In the genomic region with DNA sequence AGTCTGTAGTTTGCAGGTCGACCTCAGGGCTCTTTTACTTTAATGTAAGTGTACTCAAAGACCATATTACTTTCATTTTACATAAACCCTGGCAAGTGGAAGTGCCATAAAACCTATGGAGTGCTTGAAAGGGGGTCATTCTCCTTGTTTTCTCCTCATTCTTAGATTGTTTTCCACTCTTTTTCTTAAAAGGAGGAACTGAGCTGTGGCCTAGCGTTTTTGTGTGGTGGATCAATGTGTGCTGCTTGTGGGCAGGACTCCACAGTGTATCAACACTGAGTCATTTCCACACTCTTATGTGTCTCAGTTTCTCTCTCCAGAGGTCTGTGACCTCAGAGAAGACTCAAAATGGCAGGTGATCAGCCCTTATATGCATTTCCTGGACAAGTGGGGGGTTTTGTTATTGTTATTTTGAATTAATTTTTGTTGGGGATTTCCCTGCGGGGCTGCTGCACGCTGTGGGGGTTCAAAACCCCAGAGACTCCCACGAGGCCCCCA, we compare ENCODE assay signal across 27 cellular contexts.
A peak's percentile ranks its signal among the peaks of the same experiment; 100 is the strongest.
DNase-seq lines count a peak whose midpoint lies in the region; ATAC-seq, FAIRE-seq and TF ChIP-seq lines count a peak whose summit lies in the region.
"Had no signal": no experiment of that assay in that cellular context is flagged by ENCODE, and none has a peak within 500 bp of the region (broad histone marks: within the 10 kb centered on the region; RNA-seq: fewer than 3 reads in every experiment).

No MANE protein-coding gene starts in this region.

- H3K9ac ChIP-seq in H9 (ENCODE audit: extremely low read depth, insufficient read length, low read length) = no peak overlapping the region
- no peak overlapping the region for H3K9ac ChIP-seq in GM12878 (ENCODE audit: control insufficient read depth, insufficient read depth, low read length)
- H3K9ac ChIP-seq: BLaER1 treated with 17β-estradiol and CSF1 and Interleukin-3, amounts not matched to agents 10 nM and 100 nM had no signal

- no peaks in the 10 kb centered on the region for H3K27me3 Mint-ChIP-seq in H9 (ENCODE audit: low read depth)
- H3K27me3 Mint-ChIP-seq: CD4-positive, alpha-beta memory T cell; T-cell had no signal

- WGBS in H9 (ENCODE audit: extremely low coverage, insufficient read length, low lambda C conversion rate) = no CpG with 5 or more reads among the region's 5 CpGs
- 7% methylated on average over 5 of the region's 5 CpGs for WGBS in GM12878 (ENCODE audit: insufficient coverage, insufficient replicate concordance, low lambda C conversion rate, missing lambda C conversion rate)
- WGBS in stomach, 5 donors = 53 to 66% (median 58%) methylated on average over 5 of the region's 5 CpGs

- in situ Hi-C loops in GM12878 (cut with MboI) = no loop called here

- no peaks in the 10 kb centered on the region for H3K27me3 ChIP-seq in H9 (ENCODE audit: insufficient read depth, low read length)
- H3K27me3 ChIP-seq in GM12878 (replicated peaks in 1 of 2; ENCODE audit: control insufficient read depth in 2 of 2, insufficient read depth in 2 of 2, low read length in 1 of 2) = no peaks in the 10 kb centered on the region
- no peaks in the 10 kb centered on the region for H3K27me3 ChIP-seq in stomach
- H3K27me3 ChIP-seq: BLaER1 treated with 17β-estradiol and CSF1 and Interleukin-3, amounts not matched to agents 10 nM and 100 nM; SJCRH30 had no signal

- H2AK5ac ChIP-seq in H9 (ENCODE audit: insufficient read length, low read length) = no peak overlapping the region

- SMC1A ChIA-PET in GM12878 (lab: Charles Lee; ENCODE audit: uncharacterized antibody, unreplicated experiment) = no interaction called here

- no peak for TF ChIP-seq CTCF in H9 (conservative IDR thresholded peaks at IDR 0.05)
- TF ChIP-seq CTCF in GM12878 (IDR thresholded peaks at IDR 0.05 in 2 of 3, conservative IDR thresholded peaks at IDR 0.05 in 1 of 3; ENCODE audit: control insufficient read depth in 2 of 3, extremely low read depth in 1 of 3, insufficient read depth in 1 of 3, low read depth in 3 of 3, low read length in 3 of 3) = no peak
- TF ChIP-seq CTCF in stomach (IDR thresholded peaks at IDR 0.05) = no peak

- CTCF ChIA-PET in GM12878 (lab: Yijun Ruan, JAX) = no interaction called here

- H3K27ac Mint-ChIP-seq in H9 = peak overlapping the region in 2 of 3 experiments; percentile 65 to 72; a peak in 2 of 7 replicates
- H3K27ac Mint-ChIP-seq: CD4-positive, alpha-beta memory T cell; T-cell had no signal

- H2BK20ac ChIP-seq in H9 (ENCODE audit: low read depth, low read length, poor library complexity, severe bottlenecking) = no peak overlapping the region

- H3K4me1 ChIP-seq in H9 (ENCODE audit: insufficient read depth, low read length) = no peaks in the 10 kb centered on the region
- no peaks in the 10 kb centered on the region for H3K4me1 ChIP-seq in GM12878 (ENCODE audit: control insufficient read depth, insufficient read depth, low read length)
- no peaks in the 10 kb centered on the region for H3K4me1 ChIP-seq in stomach
- H3K4me1 ChIP-seq: A549, SJCRH30 had no signal

- H3K4me1 Mint-ChIP-seq in H9 = peaks cover 0 to 7% of the 10 kb centered on the region in 2 experiments; a peak in 2 of 4 replicates
- H3K4me1 Mint-ChIP-seq: CD4-positive, alpha-beta memory T cell; T-cell had no signal

- H3K4me3 Mint-ChIP-seq in H9 = no peak overlapping the region
- H3K4me3 Mint-ChIP-seq: CD4-positive, alpha-beta memory T cell; T-cell had no signal

- peak; percentile 40; the same call in 2 of the 3 replicates for ATAC-seq in GM12878
- ATAC-seq in HG02938 (IDR thresholded peaks at IDR 0.05; ENCODE audit: unreplicated experiment) = no peak
- ATAC-seq in HG03095 (IDR thresholded peaks at IDR 0.05; ENCODE audit: unreplicated experiment) = no peak
- ATAC-seq: A549, HCT116, K562, Right ventricle myocardium inferior, T-cell had no signal

- DNase-seq in H9 = no peak
- DNase-seq in M059J (ENCODE audit: low read depth) = peak; percentile 1
- peak; percentile 73 for DNase-seq in OCI-M1 (lab: John Stamatoyannopoulos, UW)
- DNase-seq in GM12878 (ENCODE audit: low read depth, low spot score) = no peak
- no peak for DNase-seq in stomach
- no peak for DNase-seq in activated CD8-positive, alpha-beta memory T cell treated with anti-CD3 and anti-CD28 coated beads, Interleukin-2, amount 50 U/mL, for 4 hours
- DNase-seq: AML-193; CD4-positive, alpha-beta memory T cell; COR-L47; DMS53; GOT3; MM.1S; NCI-H1105; NCI-H1436 treated with DMSO at 0.1 percent for 48 hours; NCI-H187 treated with DMSO at 0.1 percent for 48 hours; NCI-H2107; NCI-H446; NCI-H526; SJCRH30; T-cell had no signal

- peaks cover 2 to 4% (median 4%) of the 10 kb centered on the region in 3 experiments; a peak in 6 of 7 replicates for H3K36me3 Mint-ChIP-seq in H9 (ENCODE audit: insufficient read depth in 1 of 3, low read depth in 3 of 3)
- H3K36me3 Mint-ChIP-seq: CD4-positive, alpha-beta memory T cell; T-cell had no signal

- no peaks in the 10 kb centered on the region for H3K79me1 ChIP-seq in H9 (ENCODE audit: insufficient read depth, low read depth, low read length, poor library complexity, severe bottlenecking)

- no peak overlapping the region for H3K18ac ChIP-seq in H9 (ENCODE audit: insufficient read length, low read depth, low read length)

- H3K36me3 ChIP-seq in GM12878 (ENCODE audit: control insufficient read depth in 2 of 2, insufficient read depth in 2 of 2, low read length in 1 of 2) (no peaks in the 10 kb centered on the region), stomach (no peaks in the 10 kb centered on the region)
- H3K36me3 ChIP-seq: BLaER1 treated with 17β-estradiol and CSF1 and Interleukin-3, amounts not matched to agents 10 nM and 100 nM; SJCRH30 had no signal

- no peak overlapping the region for H2BK15ac ChIP-seq in H9 (ENCODE audit: low read depth, low read length)

- no peak for TF ChIP-seq RAD21 in GM12878 (IDR thresholded peaks at IDR 0.05; ENCODE audit: insufficient read depth, low read depth, low read length)

- BruUV-seq in GM12878 (replicated peaks; lab: Mats Ljungman, UMichigan) = no TSS peak

- no peak for FAIRE-seq in GM12878 (lab: Jason Lieb, UNC)
- FAIRE-seq: A549, K562 had no signal

- H3K4ac ChIP-seq in H9 (ENCODE audit: low read depth, low read length) = no peak overlapping the region

- H3K27ac ChIP-seq in H9 (ENCODE audit: insufficient read length, low read depth, low read length) (no peak overlapping the region), GM12878 (ENCODE audit: control insufficient read depth, insufficient read depth) (no peak overlapping the region), stomach (no peak overlapping the region)
- H3K27ac ChIP-seq: A549; BLaER1 treated with 17β-estradiol and CSF1 and Interleukin-3, amounts not matched to agents 10 nM and 100 nM; SJCRH30 had no signal

- H3K23ac ChIP-seq in H9 (ENCODE audit: insufficient read length, low read depth, low read length) = no peak overlapping the region

- H3K23me2 ChIP-seq in H9 (ENCODE audit: insufficient read length, low read depth, low read length, poor library complexity, severe bottlenecking) = no peaks in the 10 kb centered on the region

- H3K14ac ChIP-seq in H9 (ENCODE audit: insufficient read depth, low read length) = no peak overlapping the region

- no peak for TF ChIP-seq POLR2A in GM12878 (IDR thresholded peaks at IDR 0.05; ENCODE audit: low read depth, low read length)
- TF ChIP-seq POLR2A in stomach (IDR thresholded peaks at IDR 0.05) = no peak

- H3K4me2 ChIP-seq in H9 (ENCODE audit: insufficient read depth, insufficient read length, low read length) (no peak overlapping the region), GM12878 (ENCODE audit: control insufficient read depth, insufficient read depth) (no peak overlapping the region)
- H3K4me2 ChIP-seq: A549; BLaER1 treated with 17β-estradiol and CSF1 and Interleukin-3, amounts not matched to agents 10 nM and 100 nM had no signal

- H4K91ac ChIP-seq in H9 (ENCODE audit: insufficient read length, low read depth, low read length) = no peak overlapping the region

- TF ChIP-seq EP300 in GM12878 (IDR thresholded peaks at IDR 0.05; ENCODE audit: borderline replicate concordance in 1 of 2, control insufficient read depth in 1 of 2, low read depth in 2 of 2, low read length in 2 of 2) = no peak
- TF ChIP-seq EP300 in stomach (IDR thresholded peaks at IDR 0.05) = no peak

- H2BK5ac ChIP-seq in H9 (ENCODE audit: insufficient read length, low read length) = no peak overlapping the region

- H3K4me3 ChIP-seq in GM12878 = no peak overlapping the region
- no peak overlapping the region for H3K4me3 ChIP-seq in stomach
- H3K4me3 ChIP-seq: A549; BLaER1 treated with 17β-estradiol and CSF1 and Interleukin-3, amounts not matched to agents 10 nM and 100 nM; K562; SJCRH30 had no signal

- H4K8ac ChIP-seq in H9 (replicated peaks; ENCODE audit: insufficient read length, low read depth, low read length) = no peak overlapping the region

- no peak overlapping the region for H2BK120ac ChIP-seq in H9 (ENCODE audit: low read depth, low read length, poor library complexity, severe bottlenecking)

- RAD21 ChIA-PET in GM12878 (lab: Charles Lee; ENCODE audit: unreplicated experiment) = no interaction called here

- H4K20me1 ChIP-seq in H9 (ENCODE audit: control insufficient read depth, insufficient read depth, insufficient read length) = no peaks in the 10 kb centered on the region
- no peaks in the 10 kb centered on the region for H4K20me1 ChIP-seq in GM12878 (ENCODE audit: control insufficient read depth, insufficient read depth)
- H4K20me1 ChIP-seq: BLaER1 treated with 17β-estradiol and CSF1 and Interleukin-3, amounts not matched to agents 10 nM and 100 nM had no signal

- no peak overlapping the region for H3K56ac ChIP-seq in H9 (ENCODE audit: insufficient read length, low read depth, low read length)

- H3T11ph ChIP-seq in H9 (ENCODE audit: low read length) = no peak overlapping the region

- H2AFZ ChIP-seq in H9 (ENCODE audit: low read length) = no peak overlapping the region
- H2AFZ ChIP-seq in GM12878 (ENCODE audit: control insufficient read depth, low read depth, low read length) = no peak overlapping the region

- POLR2A ChIA-PET in GM12878 (lab: Charles Lee) = no interaction called here

- H3K79me2 ChIP-seq in H9 (ENCODE audit: insufficient read depth, low read length) (no peaks in the 10 kb centered on the region), GM12878 (ENCODE audit: control insufficient read depth, insufficient read depth, low read length) (no peaks in the 10 kb centered on the region)

- intact Hi-C loops in GM12878 (cut with micrococcal nuclease; ENCODE audit: unreplicated experiment) (no loop called here), stomach (cut with DNase I; ENCODE audit: low total_unique reads) (no loop called here)

- H4K5ac ChIP-seq in H9 (ENCODE audit: insufficient read length, low read depth, low read length) = no peak overlapping the region

- H3K9me3 ChIP-seq in H9 (ENCODE audit: control insufficient read depth, low read depth, low read length) (no peaks in the 10 kb centered on the region), GM12878 (replicated peaks; ENCODE audit: control insufficient read depth, insufficient read depth, low read length) (no peaks in the 10 kb centered on the region), stomach (peaks cover 0 to 9% (median 4%) of the 10 kb centered on the region in 4 donors)
- H3K9me3 ChIP-seq: A549; BLaER1 treated with 17β-estradiol and CSF1 and Interleukin-3, amounts not matched to agents 10 nM and 100 nM; SJCRH30 had no signal

- H3K9me3 Mint-ChIP-seq in H9 = peaks cover 7 to 8% of the 10 kb centered on the region in 2 experiments

- no peak overlapping the region for H2BK12ac ChIP-seq in H9 (ENCODE audit: insufficient read length, low read depth, low read length)

Comparison
In these comparisons a context has a peak if more than half of its experiments do, and no peak if none do; other contexts are left out.
1. DNase-seq: peak in M059J (single experiment) and OCI-M1 (single experiment); none in H9 (single experiment), GM12878 (single experiment), stomach (single experiment) and activated CD8-positive, alpha-beta memory T cell treated with anti-CD3 and anti-CD28 coated beads, Interleukin-2, amount 50 U/mL, for 4 hours (single experiment).